ENCODE assay signal across 9 cellular contexts in genomic region chr9:129610193-129610472, GRCh38. TPM values are rescaled to one million over a fixed set of nuclear protein-coding genes. Genes with fewer than 3 reads are reported as not detected.
DNase-seq lines count a peak whose midpoint lies in the region; TF ChIP-seq lines count a peak whose summit lies in the region.
"Had no signal": no experiment of that assay in that cellular context is flagged by ENCODE, and none has a peak within 500 bp of the region (broad histone marks: within the 10 kb centered on the region; RNA-seq: fewer than 3 reads in every experiment).

No MANE protein-coding gene starts in this region.

- H3K4me1 ChIP-seq in BLaER1 (peaks cover 94% of the 10 kb centered on the region), OCI-LY1 (ENCODE audit: insufficient read depth, low read length, severe bottlenecking) (peaks cover 6% of the 10 kb centered on the region), endodermal cell (ENCODE audit: control insufficient read depth, insufficient read depth, low read length) (no peaks in the 10 kb centered on the region), neural progenitor cell (peaks cover 21% of the 10 kb centered on the region)

- H3K9me3 Mint-ChIP-seq in endodermal cell (no peaks in the 10 kb centered on the region), neural progenitor cell (no peaks in the 10 kb centered on the region), endothelial cell (ENCODE audit: unreplicated experiment) (no peaks in the 10 kb centered on the region)

- WGBS in endodermal cell (ENCODE audit: insufficient coverage in 1 of 2, insufficient read length in 1 of 2), 2 experiments: 0 to 1% methylated on average over 1 to 23 of the region's 24 CpGs

- H3K27ac Mint-ChIP-seq in endodermal cell (no peak overlapping the region), neural progenitor cell (no peak overlapping the region), endothelial cell (ENCODE audit: unreplicated experiment) (no peak overlapping the region)

- no peaks in the 10 kb centered on the region for H3K36me3 ChIP-seq in BLaER1
- H3K36me3 ChIP-seq in OCI-LY1 (ENCODE audit: insufficient read depth, low read length): no peaks in the 10 kb centered on the region
- H3K36me3 ChIP-seq in endodermal cell (ENCODE audit: control insufficient read depth, insufficient read depth, low read length): no peaks in the 10 kb centered on the region
- no peaks in the 10 kb centered on the region for H3K36me3 ChIP-seq in neural progenitor cell

- TF ChIP-seq CTCF in OCI-LY1 (IDR thresholded peaks at IDR 0.05; ENCODE audit: low read length): no peak
- TF ChIP-seq CTCF in endodermal cell (conservative IDR thresholded peaks at IDR 0.05): no peak
- no peak for TF ChIP-seq CTCF in neural progenitor cell (IDR thresholded peaks at IDR 0.05)
- no peak for TF ChIP-seq CTCF in endothelial cell (IDR thresholded peaks at IDR 0.05; ENCODE audit: unreplicated experiment)

- H3K27me3 ChIP-seq in BLaER1 (no peaks in the 10 kb centered on the region), OCI-LY1 (ENCODE audit: insufficient read depth, low read length) (no peaks in the 10 kb centered on the region), endodermal cell (ENCODE audit: control insufficient read depth, insufficient read depth, low read length, poor library complexity, severe bottlenecking) (no peaks in the 10 kb centered on the region), neural progenitor cell (no peaks in the 10 kb centered on the region)

- no peaks in the 10 kb centered on the region for H4K20me1 ChIP-seq in BLaER1
- no peaks in the 10 kb centered on the region for H4K20me1 ChIP-seq in OCI-LY1 (ENCODE audit: insufficient read depth, low read length)
- no peaks in the 10 kb centered on the region for H4K20me1 ChIP-seq in neural progenitor cell (ENCODE audit: low read depth)

- H3K4me3 Mint-ChIP-seq in endodermal cell (peak overlapping the region; percentile 68), neural progenitor cell (no peak overlapping the region), endothelial cell (ENCODE audit: unreplicated experiment) (no peak overlapping the region)

- H3F3A ChIP-seq in OCI-LY1 (ENCODE audit: insufficient read depth, low read length): no peaks in the 10 kb centered on the region
- H3F3A ChIP-seq in neural progenitor cell (ENCODE audit: low read depth): peaks cover 40% of the 10 kb centered on the region

- H3K4me3 ChIP-seq in BLaER1 (peak overlapping the region; percentile 74), OCI-LY1 (ENCODE audit: low read depth, low read length, poor library complexity, severe bottlenecking) (peak overlapping the region; percentile 66), endodermal cell (ENCODE audit: low read length) (peak overlapping the region; percentile 75), neural progenitor cell (peak overlapping the region; percentile 66)

- H3K27me3 Mint-ChIP-seq in endodermal cell (ENCODE audit: insufficient read depth) (peaks cover 9% of the 10 kb centered on the region), neural progenitor cell (ENCODE audit: insufficient read depth, low read depth) (peaks cover 9% of the 10 kb centered on the region), endothelial cell (ENCODE audit: unreplicated experiment) (peaks cover 6% of the 10 kb centered on the region)

- H3K4me1 Mint-ChIP-seq in endodermal cell (peaks cover 9% of the 10 kb centered on the region), neural progenitor cell (peaks cover 51% of the 10 kb centered on the region), endothelial cell (ENCODE audit: unreplicated experiment) (peaks cover 18% of the 10 kb centered on the region)

- H3K9ac ChIP-seq in BLaER1 (peak overlapping the region; percentile 84), OCI-LY1 (ENCODE audit: low read length) (peak overlapping the region; percentile 55; the same call in 1 of the 2 replicates), endodermal cell (ENCODE audit: extremely low read depth, low read length, poor library complexity, severe bottlenecking) (no peak overlapping the region), neural progenitor cell (no peak overlapping the region)

- peak overlapping the region; percentile 82 for H3K27ac ChIP-seq in BLaER1
- H3K27ac ChIP-seq in OCI-LY1 (ENCODE audit: low read depth, low read length, poor library complexity, severe bottlenecking): no peak overlapping the region
- H3K27ac ChIP-seq in endodermal cell (ENCODE audit: low read depth, low read length): peak overlapping the region; percentile 72
- no peak overlapping the region for H3K27ac ChIP-seq in neural progenitor cell

- H3K4me2 ChIP-seq in BLaER1: peak overlapping the region; percentile 100
- peak overlapping the region; percentile 78 for H3K4me2 ChIP-seq in OCI-LY1 (ENCODE audit: low read length)
- peak overlapping the region; percentile 88 for H3K4me2 ChIP-seq in neural progenitor cell

- H3K36me3 Mint-ChIP-seq in endodermal cell (ENCODE audit: low read depth): no peaks in the 10 kb centered on the region
- no peaks in the 10 kb centered on the region for H3K36me3 Mint-ChIP-seq in neural progenitor cell
- H3K36me3 Mint-ChIP-seq in endothelial cell (ENCODE audit: low read depth, unreplicated experiment): no peaks in the 10 kb centered on the region

- H3K9me3 ChIP-seq in BLaER1: no peaks in the 10 kb centered on the region
- no peaks in the 10 kb centered on the region for H3K9me3 ChIP-seq in OCI-LY1 (ENCODE audit: low read length)
- no peaks in the 10 kb centered on the region for H3K9me3 ChIP-seq in endodermal cell (ENCODE audit: control insufficient read depth, low read length)
- H3K9me3 ChIP-seq in neural progenitor cell (ENCODE audit: low read depth): no peaks in the 10 kb centered on the region

- no peaks in the 10 kb centered on the region for H3K79me2 ChIP-seq in OCI-LY1 (ENCODE audit: insufficient read depth, low read length)
- no peaks in the 10 kb centered on the region for H3K79me2 ChIP-seq in neural progenitor cell (ENCODE audit: low read depth)

- in situ Hi-C loops in KBM-7 (cut with MboI; ENCODE audit: low pct_unique_long_range_greater_than_20kb, low sequenced_read_pairs): loop anchor here (10.0 kb wide), 1 partner anchor 475 kb away; no protein-coding TSS in a partner anchor

- H2AFZ ChIP-seq in OCI-LY1 (ENCODE audit: low read length) (no peak overlapping the region), neural progenitor cell (replicated peaks) (no peak overlapping the region)

- H3K9me2 ChIP-seq in OCI-LY1 (ENCODE audit: low read depth, low read length): no peaks in the 10 kb centered on the region

- DNase-seq in endodermal cell: no peak
- no peak for DNase-seq in neural progenitor cell (ENCODE audit: low spot score)
- no peak for DNase-seq in NCI-H82 (lab: John Stamatoyannopoulos, UW)
- DNase-seq in KBM-7: no peak
- no peak for DNase-seq in endothelial cell (ENCODE audit: low spot score)
- no peak for DNase-seq in T1000 (lab: John Stamatoyannopoulos, UW)
- DNase-seq: NCI-H1417 treated with DMSO at 0.1 percent for 48 hours had no signal

RNA-seq across cellular contexts. Expression of gene C9orf50, which starts 10.8 kb away (rescaled TPM):
- total RNA-seq in endodermal cell (not detected), neural progenitor cell (ENCODE audit: low replicate concordance) (not detected in 2 replicates), endothelial cell (ENCODE audit: unreplicated experiment) (not detected)
- not detected for polyA plus RNA-seq in endodermal cell (2013, experiment 1 of 2)
- not detected for polyA plus RNA-seq in endodermal cell (2013, experiment 2 of 2)

RNA-seq across cellular contexts. Expression of gene NTMT1, which starts 15.8 kb away (rescaled TPM):
- total RNA-seq in endodermal cell (10 to 100 TPM; 39.6 to 49.1 TPM), neural progenitor cell (ENCODE audit: low replicate concordance) (22.2 and 29.8 TPM in 2 replicates), endothelial cell (ENCODE audit: unreplicated experiment) (16.7 TPM)
- 40.4 TPM for polyA plus RNA-seq in endodermal cell (2013, experiment 1 of 2)
- 40.9 TPM for polyA plus RNA-seq in endodermal cell (2013, experiment 2 of 2)

RNA-seq across cellular contexts. Expression of gene ASB6, which starts 31.8 kb away (rescaled TPM):
- total RNA-seq in endodermal cell (10 to 100 TPM; 19.8 to 20.2 TPM), neural progenitor cell (ENCODE audit: low replicate concordance) (9.2 and 21.1 TPM in 2 replicates), endothelial cell (ENCODE audit: unreplicated experiment) (26.2 TPM)
- polyA plus RNA-seq in endodermal cell (2013, experiment 1 of 2): 17.7 TPM
- polyA plus RNA-seq in endodermal cell (2013, experiment 2 of 2): 14.9 TPM

RNA-seq across cellular contexts. Expression of gene PRRX2, which starts 55.3 kb away (rescaled TPM):
- total RNA-seq in endodermal cell (1 to 10 TPM; 1.0 to 3.8 TPM), neural progenitor cell (ENCODE audit: low replicate concordance) (1.5 and 5.2 TPM in 2 replicates), endothelial cell (ENCODE audit: unreplicated experiment) (0.21 TPM)
- polyA plus RNA-seq in endodermal cell (2013, experiment 1 of 2): 5.4 TPM
- polyA plus RNA-seq in endodermal cell (2013, experiment 2 of 2): 6.0 TPM

Comparison
In these comparisons a context has a peak if more than half of its experiments do, and no peak if none do; other contexts are left out.
1. H3K27ac ChIP-seq: peak in BLaER1 (single experiment) and endodermal cell (single experiment); none in OCI-LY1 (single experiment) and neural progenitor cell (single experiment).
2. H3K9ac ChIP-seq: peak in BLaER1 (single experiment) and OCI-LY1 (single experiment); none in endodermal cell (single experiment) and neural progenitor cell (single experiment).
3. Peak in every context shown above with its lines, with median percentiles within 50 percentile points of each other: H3K4me2 ChIP-seq and H3K4me3 ChIP-seq.